28 cellular contexts compared by ENCODE assay signal in genomic region chr16:31423801-31424200, GRCh38. TPM values are rescaled to one million over a fixed set of nuclear protein-coding genes. Genes with fewer than 3 reads are reported as not detected.
"Had no signal": no experiment of that assay in that cellular context is flagged by ENCODE, and none has a peak within 500 bp of the region (broad histone marks: within the 10 kb centered on the region; RNA-seq: fewer than 3 reads in every experiment).

No MANE protein-coding gene starts in this region.

- H3K27me3 ChIP-seq: pancreas, right lobe of liver, vagina had no signal

- H3K27ac ChIP-seq: esophagus muscularis mucosa, neutrophil, pancreas, right lobe of liver, vagina, WERI-Rb-1 had no signal

- H3K36me3 ChIP-seq: neutrophil, pancreas, right lobe of liver, vagina, WERI-Rb-1 had no signal

- H3K27me3 Mint-ChIP-seq: activated CD4-positive, alpha-beta T cell treated with anti-CD3 and anti-CD28 coated beads, Interleukin-2, amount 10 ng/mL, durations not matched to agents 7 days and 5 days had no signal

- H3K9me3 ChIP-seq: esophagus muscularis mucosa, neutrophil, pancreas, right lobe of liver, vagina had no signal

- H3K4me1 ChIP-seq: pancreas had no signal

- H3K4me3 Mint-ChIP-seq: activated CD4-positive, alpha-beta T cell treated with anti-CD3 and anti-CD28 coated beads, Interleukin-2, amount 10 ng/mL, durations not matched to agents 7 days and 5 days; activated naive CD4-positive, alpha-beta T cell treated with anti-CD3 and anti-CD28 coated beads for 36 hours; brain; stimulated activated memory B cell treated with anti-CD40 and anti-IgM and Interleukin-4, amounts not matched to agents 10 μg/mL and 1 μg/mL and 100 μg/mL, for 72 hours had no signal

- H3K4me3 ChIP-seq: esophagus muscularis mucosa, pancreas, right lobe of liver, vagina had no signal

- H3K27ac Mint-ChIP-seq: activated CD4-positive, alpha-beta T cell treated with anti-CD3 and anti-CD28 coated beads, Interleukin-2, amount 10 ng/mL, durations not matched to agents 7 days and 5 days; activated naive CD4-positive, alpha-beta T cell treated with anti-CD3 and anti-CD28 coated beads for 36 hours; brain; stimulated activated memory B cell treated with anti-CD40 and anti-IgM and Interleukin-4, amounts not matched to agents 10 μg/mL and 1 μg/mL and 100 μg/mL, for 72 hours had no signal

- DNase-seq: activated CD4-positive, alpha-beta T cell treated with anti-CD3 and anti-CD28 coated beads, Interleukin-2, amount 10 ng/mL, durations not matched to agents 7 days and 5 days; activated CD4-positive, CD25-positive, alpha-beta regulatory T cell treated with anti-CD3 and anti-CD28 coated beads, Interleukin-2, amount 50 U/mL, for 72 hours; activated CD8-positive, alpha-beta memory T cell treated with anti-CD3 and anti-CD28 coated beads for 24 hours; activated effector memory CD4-positive, alpha-beta T cell treated with Interleukin-2 at 50 U/mL for 16 hours; activated naive CD4-positive, alpha-beta T cell treated with anti-CD3 and anti-CD28 coated beads for 36 hours; activated T-cell treated with anti-CD3 and anti-CD28 coated beads, Interleukin-2, amount 50 U/mL, for 48 hours; caudate nucleus; effector memory CD4-positive, alpha-beta T cell; kidney; naive thymus-derived CD4-positive, alpha-beta T cell; right lobe of liver; small intestine; stimulated activated CD4-positive, alpha-beta T cell treated with anti-CD3 and anti-CD28 coated beads, Interleukin-2, amount 100 ng/mL, for 24 hours; T-helper 1 cell; trophoblast cell; WERI-Rb-1 had no signal

- ATAC-seq: left lobe of liver; naive thymus-derived CD4-positive, alpha-beta T cell; pancreas; right lobe of liver; stimulated activated memory B cell treated with anti-CD40 and anti-IgM and Interleukin-4, amounts not matched to agents 10 μg/mL and 1 μg/mL and 100 μg/mL, for 72 hours had no signal

- H3K36me3 Mint-ChIP-seq: brain; stimulated activated memory B cell treated with anti-CD40 and anti-IgM and Interleukin-4, amounts not matched to agents 10 μg/mL and 1 μg/mL and 100 μg/mL, for 72 hours had no signal

- H3K9me3 Mint-ChIP-seq: activated naive CD4-positive, alpha-beta T cell treated with anti-CD3 and anti-CD28 coated beads for 36 hours; brain; stimulated activated memory B cell treated with anti-CD40 and anti-IgM and Interleukin-4, amounts not matched to agents 10 μg/mL and 1 μg/mL and 100 μg/mL, for 72 hours had no signal

RNA-seq across cellular contexts. Expression of gene COX6A2, which starts 4.4 kb away (rescaled TPM):
- total RNA-seq: activated CD4-positive, alpha-beta T cell treated with anti-CD3 and anti-CD28 coated beads, Interleukin-2, amount 10 ng/mL, durations not matched to agents 7 days and 5 days; activated naive CD4-positive, alpha-beta T cell treated with anti-CD3 and anti-CD28 coated beads for 36 hours; dermis microvascular lymphatic vessel endothelial cell; frontal cortex; kidney; lung microvascular endothelial cell; naive thymus-derived CD4-positive, alpha-beta T cell; pulmonary artery endothelial cell; temporal lobe; vagina had no signal
- polyA plus RNA-seq: naive thymus-derived CD4-positive, alpha-beta T cell had no signal

RNA-seq across cellular contexts. Expression of gene ITGAD, which starts 30.7 kb away (rescaled TPM):
- total RNA-seq: activated CD4-positive, alpha-beta T cell treated with anti-CD3 and anti-CD28 coated beads, Interleukin-2, amount 10 ng/mL, durations not matched to agents 7 days and 5 days; activated naive CD4-positive, alpha-beta T cell treated with anti-CD3 and anti-CD28 coated beads for 36 hours; dermis microvascular lymphatic vessel endothelial cell; frontal cortex; lung microvascular endothelial cell; pulmonary artery endothelial cell; temporal lobe; vagina had no signal
- polyA plus RNA-seq: naive thymus-derived CD4-positive, alpha-beta T cell; pancreas had no signal
